8 cellular contexts compared by ENCODE assay signal in the genomic region with DNA sequence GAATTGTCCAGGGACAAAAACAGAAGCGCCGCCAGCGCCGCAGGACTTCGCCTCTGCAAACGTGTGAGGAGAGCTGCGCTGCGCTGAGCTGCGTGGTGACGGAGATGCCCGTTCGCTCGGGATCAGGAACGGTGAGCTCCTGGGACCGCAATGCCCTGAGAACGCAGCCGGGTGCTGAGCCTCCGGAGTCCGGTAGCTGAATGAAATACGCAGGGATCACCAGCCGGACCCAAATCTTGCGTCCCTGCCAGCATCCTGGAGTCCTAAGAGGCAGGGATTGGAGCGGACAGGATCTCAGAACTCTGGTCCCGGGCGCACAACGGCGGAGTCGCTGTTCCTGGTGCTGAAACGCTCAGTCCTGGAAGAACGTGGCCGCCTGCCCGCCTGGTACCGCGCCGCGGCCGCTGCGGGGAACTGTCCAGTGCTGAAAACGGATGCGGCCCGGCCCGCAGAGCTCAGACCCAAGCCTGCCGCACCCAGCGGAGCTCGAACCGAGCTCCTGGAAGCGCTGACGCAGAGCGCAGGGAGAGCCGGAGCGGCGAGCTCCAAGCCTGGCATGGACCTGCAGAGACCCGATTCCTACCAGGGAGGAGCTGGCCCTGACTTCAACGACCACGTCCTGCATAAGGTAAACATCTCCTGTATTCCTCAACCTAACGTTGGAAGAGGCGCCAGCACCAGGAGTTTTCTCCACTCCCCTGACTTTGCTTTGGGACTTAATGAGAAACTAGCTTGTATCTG. TPM values are rescaled to one million over a fixed set of nuclear protein-coding genes. Genes with fewer than 3 reads are reported as not detected.
DNase-seq lines count a peak whose midpoint lies in the region; ATAC-seq and TF ChIP-seq lines count a peak whose summit lies in the region.

No MANE protein-coding gene starts in this region.

- intact Hi-C loops in sciatic nerve (cut with DNase I) = no loop called here

- ATAC-seq in sciatic nerve (peak; percentile 87), GM18517 (IDR thresholded peaks at IDR 0.05; ENCODE audit: unreplicated experiment) (no peak), HG02571 (IDR thresholded peaks at IDR 0.05; ENCODE audit: unreplicated experiment) (no peak)

- TF ChIP-seq CTCF in GM13976 (IDR thresholded peaks at IDR 0.05; ENCODE audit: borderline replicate concordance, control extremely low read depth, extremely low read depth, insufficient read depth, missing control alignments) = no peak

- DNase-seq in GM13976 (ENCODE audit: low spot score) (peak; percentile 61), T-helper 1 cell (peak; percentile 52 to 75 (median 65)), amniotic epithelial cell (ENCODE audit: low read depth) (peak; percentile 73), hepatic stellate cell (ENCODE audit: low spot score) (peak; percentile 40), sciatic nerve (ENCODE audit: low spot score) (peak; percentile 87), NCI-H2171 treated with DMSO at 0.1 percent for 48 hours (lab: John Stamatoyannopoulos, UW) (no peak)

- in situ Hi-C loops in GM13976 (cut with MboI; ENCODE audit: low sequenced_read_pairs, unreplicated experiment) = no loop called here

RNA-seq across cellular contexts. Expression of a gene that starts 41.5 kb away (rescaled TPM):
- 2.5 TPM for total RNA-seq in sciatic nerve

RNA-seq across cellular contexts. Expression of a gene that starts 47.7 kb away (rescaled TPM):
- total RNA-seq in sciatic nerve = 3.8 TPM
